ENCODE assay signal across 8 cellular contexts in the genomic region with DNA sequence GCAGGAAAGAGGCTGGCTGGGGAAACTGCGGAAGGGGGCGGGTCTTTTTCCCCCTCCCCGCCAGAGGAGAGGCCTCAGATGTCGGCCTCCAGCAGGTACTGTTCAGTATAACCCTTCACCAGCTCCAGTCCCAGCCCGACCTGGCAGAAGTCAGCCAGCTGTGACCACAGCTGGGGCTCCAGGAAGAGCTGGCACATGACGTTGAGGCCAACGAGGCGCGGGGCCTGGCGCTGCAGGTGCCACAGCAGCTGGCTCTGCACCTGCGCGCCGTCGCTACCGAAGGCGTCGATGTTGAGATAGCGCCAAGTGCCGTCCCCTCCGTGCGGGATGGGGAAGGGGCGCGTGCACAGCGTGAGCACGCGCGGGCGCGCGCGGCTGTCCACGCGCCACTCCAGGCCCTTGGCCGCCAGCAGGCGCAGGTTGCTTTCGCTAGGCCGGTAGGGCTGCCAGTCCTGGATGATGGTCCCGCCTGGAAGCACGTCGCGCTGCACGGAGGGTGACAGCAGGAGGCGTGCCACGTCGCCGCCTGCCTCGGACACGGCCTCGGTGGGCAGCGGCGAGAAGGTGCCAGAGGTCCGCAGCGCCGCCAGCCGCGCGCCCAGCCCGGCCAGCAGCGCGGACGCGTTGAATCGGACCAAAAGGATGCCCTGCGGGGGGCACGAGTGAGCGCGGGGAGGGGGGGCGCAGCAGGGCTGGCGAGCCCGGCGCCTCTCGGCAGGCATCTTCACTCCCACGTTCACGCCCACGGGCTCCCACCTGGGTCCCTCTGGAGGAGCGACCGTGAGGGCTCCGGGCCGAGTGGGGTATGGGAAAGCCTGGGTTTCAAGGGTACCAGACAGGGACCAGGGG.
DNase-seq lines count a peak whose midpoint lies in the region; ATAC-seq lines count a peak whose summit lies in the region.

No MANE protein-coding gene starts in this region.

- H2AFZ ChIP-seq in ACC112 (ENCODE audit: low read length, unreplicated experiment): no peak overlapping the region

- H3K36me3 ChIP-seq in ACC112 (ENCODE audit: insufficient read depth, low read length) (no peaks in the 10 kb centered on the region), NT2/D1 (ENCODE audit: insufficient read depth, insufficient read length, low read length) (no peaks in the 10 kb centered on the region), iPS DF 6.9 (ENCODE audit: control insufficient read depth, insufficient read depth, low read length) (no peaks in the 10 kb centered on the region; the same call in 1 of the 2 replicates)

- DNase-seq in NT2/D1 (ENCODE audit: low read depth, low spot score) (no peak), iPS DF 6.9 (ENCODE audit: low read depth, low spot score) (no peak)

- H3K4me1 ChIP-seq in ACC112 (ENCODE audit: control insufficient read depth, insufficient read depth, low read length, unreplicated experiment) (peaks cover 39% of the 10 kb centered on the region), NT2/D1 (ENCODE audit: insufficient read depth, insufficient read length) (peaks cover 22% of the 10 kb centered on the region), iPS DF 6.9 (ENCODE audit: control insufficient read depth, insufficient read depth, low read length) (peaks cover 27% of the 10 kb centered on the region)

- H3K9me3 ChIP-seq in NT2/D1 (ENCODE audit: insufficient read depth, low read length): no peaks in the 10 kb centered on the region
- H3K9me3 ChIP-seq in iPS DF 6.9 (ENCODE audit: control insufficient read depth, insufficient read depth, low read length): no peaks in the 10 kb centered on the region

- H3K79me2 ChIP-seq in ACC112 (ENCODE audit: control insufficient read depth, insufficient read depth, low read length, unreplicated experiment): no peaks in the 10 kb centered on the region

- H3K27ac ChIP-seq in ACC112 (ENCODE audit: low read depth, low read length) (no peak overlapping the region), iPS DF 6.9 (ENCODE audit: low read length) (no peak overlapping the region)

- no CpG with 5 or more reads among the region's 79 CpGs for WGBS in iPS DF 6.9 (ENCODE audit: insufficient coverage, insufficient read length)

- H3K9ac ChIP-seq in NT2/D1 (ENCODE audit: insufficient read length, low read depth): peak overlapping the region; percentile 32

- peak; percentile 36 for ATAC-seq in GM18907 (IDR thresholded peaks at IDR 0.05; ENCODE audit: unreplicated experiment)
- no peak for ATAC-seq in HG03280 (IDR thresholded peaks at IDR 0.05; ENCODE audit: unreplicated experiment)
- ATAC-seq in GM21825 (IDR thresholded peaks at IDR 0.05; ENCODE audit: unreplicated experiment): no peak
- no peak for ATAC-seq in GM21515 (IDR thresholded peaks at IDR 0.05; ENCODE audit: unreplicated experiment)
- ATAC-seq in HG02885 (IDR thresholded peaks at IDR 0.05; ENCODE audit: poor library complexity, unreplicated experiment): no peak

- H3K27me3 ChIP-seq in ACC112 (ENCODE audit: insufficient read depth, low read length): peaks cover 72% of the 10 kb centered on the region
- H3K27me3 ChIP-seq in NT2/D1 (ENCODE audit: insufficient read depth, insufficient read length): peaks cover 77% of the 10 kb centered on the region
- peaks cover 56% of the 10 kb centered on the region for H3K27me3 ChIP-seq in iPS DF 6.9 (ENCODE audit: control insufficient read depth, insufficient read depth, low read length)

- H3K4me3 ChIP-seq in ACC112 (ENCODE audit: low read depth, low read length) (peak overlapping the region; percentile 70), NT2/D1 (ENCODE audit: insufficient read length, low read depth) (peak overlapping the region; percentile 34), iPS DF 6.9 (ENCODE audit: low read length) (peak overlapping the region; percentile 34)
